Comparison of ENCODE assay signal across 12 cellular contexts in the genomic region with DNA sequence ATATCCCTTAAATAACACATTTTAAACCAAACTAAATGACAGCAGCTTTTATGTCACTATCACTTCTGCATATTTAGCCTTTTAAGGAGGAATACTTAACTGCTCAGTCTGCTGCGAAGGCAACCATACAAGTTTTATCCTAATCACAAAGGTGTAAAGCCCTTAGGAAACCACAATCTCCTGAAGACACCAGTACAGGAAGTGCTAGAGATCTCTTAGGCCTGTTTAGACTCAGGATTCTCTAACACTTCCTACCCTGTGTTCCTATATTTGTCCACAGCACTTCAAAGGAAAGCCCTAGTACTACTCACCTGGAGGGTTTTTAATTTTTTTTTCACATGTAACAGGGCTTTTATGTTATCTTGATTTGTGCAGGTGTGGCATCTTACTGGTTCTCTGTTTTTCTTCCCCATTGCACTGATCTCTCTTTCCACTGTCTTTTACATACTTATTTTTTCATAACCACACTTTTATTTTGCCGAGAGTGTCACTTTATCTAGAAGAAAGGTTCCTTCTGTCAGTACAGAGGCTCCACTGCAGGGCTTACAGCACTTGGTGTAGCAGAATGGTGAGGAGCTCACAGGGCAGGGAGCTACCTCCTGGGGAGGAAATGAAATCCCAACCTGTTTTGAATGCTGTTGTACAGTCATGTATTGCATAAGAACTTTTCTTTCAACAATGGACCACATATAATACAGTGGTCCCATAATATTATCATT.
DNase-seq lines count a peak whose midpoint lies in the region; ATAC-seq and TF ChIP-seq lines count a peak whose summit lies in the region.
"Had no signal": no experiment of that assay in that cellular context is flagged by ENCODE, and none has a peak within 500 bp of the region (broad histone marks: within the 10 kb centered on the region; RNA-seq: fewer than 3 reads in every experiment).

No MANE protein-coding gene starts in this region.

- no peaks in the 10 kb centered on the region for H3K27me3 ChIP-seq in OCI-LY1 (ENCODE audit: insufficient read depth, low read length)

- H3K27ac Mint-ChIP-seq in immature natural killer cell (peak overlapping the region; percentile 14 to 86 (median 58)), chondrocyte (ENCODE audit: unreplicated experiment) (no peak overlapping the region)
- H3K27ac Mint-ChIP-seq: CD14-positive monocyte had no signal

- H3K36me3 Mint-ChIP-seq in immature natural killer cell (no peaks in the 10 kb centered on the region), chondrocyte (ENCODE audit: low read depth) (no peaks in the 10 kb centered on the region)
- H3K36me3 Mint-ChIP-seq: CD14-positive monocyte had no signal

- H4K20me1 ChIP-seq in OCI-LY1 (ENCODE audit: insufficient read depth, low read length): no peaks in the 10 kb centered on the region

- H3K9ac ChIP-seq in OCI-LY1 (ENCODE audit: low read length): no peak overlapping the region

- peaks cover 24 to 27% of the 10 kb centered on the region in 2 donors for H3K4me1 Mint-ChIP-seq in immature natural killer cell
- no peaks in the 10 kb centered on the region for H3K4me1 Mint-ChIP-seq in chondrocyte (ENCODE audit: low read depth)
- H3K4me1 Mint-ChIP-seq: CD14-positive monocyte, neural crest cell had no signal

- H3K36me3 ChIP-seq in OCI-LY1 (ENCODE audit: insufficient read depth, low read length): no peaks in the 10 kb centered on the region

- peak overlapping the region in 4 of 5 donors; percentile 7 to 60 (median 42) for H3K4me3 Mint-ChIP-seq in immature natural killer cell
- H3K4me3 Mint-ChIP-seq in chondrocyte (ENCODE audit: unreplicated experiment): no peak overlapping the region
- H3K4me3 Mint-ChIP-seq: CD14-positive monocyte, neural crest cell had no signal

- H3K27ac ChIP-seq in OCI-LY1 (ENCODE audit: low read depth, low read length, poor library complexity, severe bottlenecking): peak overlapping the region; percentile 55

- no peaks in the 10 kb centered on the region for H3F3A ChIP-seq in OCI-LY1 (ENCODE audit: insufficient read depth, low read length)

- peaks cover 30% of the 10 kb centered on the region for H3K4me1 ChIP-seq in OCI-LY1 (ENCODE audit: insufficient read depth, low read length, severe bottlenecking)

- TF ChIP-seq CTCF in OCI-LY1 (IDR thresholded peaks at IDR 0.05; ENCODE audit: low read length): no peak
- no peak for TF ChIP-seq CTCF in chondrocyte (IDR thresholded peaks at IDR 0.05)

- H3K4me3 ChIP-seq in OCI-LY1 (ENCODE audit: low read depth, low read length, poor library complexity, severe bottlenecking): no peak overlapping the region

- H2AFZ ChIP-seq in OCI-LY1 (ENCODE audit: low read length): no peak overlapping the region

- peak; percentile 56 for DNase-seq in DMS53 (lab: John Stamatoyannopoulos, UW)
- peak in 1 of 3 donors; percentile 12 for DNase-seq in immature natural killer cell
- DNase-seq in activated gamma-delta T cell treated with Interleukin-2 at 50 U/mL for 16 hours: no peak
- DNase-seq in chondrocyte (ENCODE audit: low spot score): no peak
- DNase-seq in left lobe of liver (ENCODE audit: low spot score): no peak
- DNase-seq: NCI-H1436, small intestine had no signal

- peak overlapping the region; percentile 29 for H3K4me2 ChIP-seq in OCI-LY1 (ENCODE audit: low read length)

- no peaks in the 10 kb centered on the region for H3K9me3 ChIP-seq in OCI-LY1 (ENCODE audit: low read length)

- no peaks in the 10 kb centered on the region for H3K9me2 ChIP-seq in OCI-LY1 (ENCODE audit: low read depth, low read length)

- ATAC-seq in GM19463 (IDR thresholded peaks at IDR 0.05; ENCODE audit: unreplicated experiment): peak; percentile 48
- no peak for ATAC-seq in HG03469 (IDR thresholded peaks at IDR 0.05; ENCODE audit: unreplicated experiment)
- no peak for ATAC-seq in left lobe of liver

- H3K9me3 Mint-ChIP-seq in immature natural killer cell: no peaks in the 10 kb centered on the region
- no peaks in the 10 kb centered on the region for H3K9me3 Mint-ChIP-seq in chondrocyte (ENCODE audit: low read depth)

- no peaks in the 10 kb centered on the region for H3K79me2 ChIP-seq in OCI-LY1 (ENCODE audit: insufficient read depth, low read length)

- peaks cover 0 to 4% (median 3%) of the 10 kb centered on the region in 3 donors for H3K27me3 Mint-ChIP-seq in immature natural killer cell (ENCODE audit: low read depth in 3 of 3)
- H3K27me3 Mint-ChIP-seq in chondrocyte (ENCODE audit: low read depth): peaks cover 7% of the 10 kb centered on the region
